9 cellular contexts compared by ENCODE assay signal in the genomic region with DNA sequence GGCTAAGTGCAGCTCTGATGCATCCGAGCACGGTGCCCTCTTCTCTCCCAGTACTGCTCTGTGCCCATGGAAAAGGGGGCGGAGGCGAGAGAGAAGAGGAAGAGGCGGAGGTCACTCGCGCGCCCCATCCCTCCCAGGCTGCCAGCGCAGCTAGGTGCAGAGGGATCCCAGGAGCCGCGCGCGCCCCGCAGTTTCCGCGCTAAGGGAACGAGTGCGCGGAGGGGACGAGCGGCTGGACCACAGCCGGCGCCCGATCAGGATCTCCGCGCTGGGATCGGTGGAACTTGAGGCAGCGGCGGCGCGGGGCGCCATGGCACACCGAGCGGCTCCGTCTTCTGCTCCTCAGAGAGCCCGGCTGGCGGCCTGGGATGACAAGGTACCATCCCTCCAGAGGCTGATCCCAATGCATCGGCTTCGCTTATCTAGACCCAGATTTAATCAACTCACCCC. TPM values are rescaled to one million over a fixed set of nuclear protein-coding genes. Genes with fewer than 3 reads are reported as not detected.
DNase-seq lines count a peak whose midpoint lies in the region; ATAC-seq and TF ChIP-seq lines count a peak whose summit lies in the region.
"Had no signal": no experiment of that assay in that cellular context is flagged by ENCODE, and none has a peak within 500 bp of the region (broad histone marks: within the 10 kb centered on the region; RNA-seq: fewer than 3 reads in every experiment).

TSS of gene PTGFR (plus strand) at position 114 of the 450 bp plus-strand sequence. CDS start 1,770 bp downstream, outside the sequence.

- no peak within 1 kb of the TSS for H3K4me3 Mint-ChIP-seq in immature natural killer cell

- H3K9me3 Mint-ChIP-seq in immature natural killer cell, result peaks cover 5 to 20% (median 10%) of the 10 kb centered on the region in 6 donors

- no peaks in the 10 kb centered on the region for H3K4me1 Mint-ChIP-seq in immature natural killer cell

- no peaks in the 10 kb centered on the region for H3K4me1 ChIP-seq in endocrine pancreas (ENCODE audit: control insufficient read depth, insufficient read depth, low read length)
- H3K4me1 ChIP-seq in mucosa of rectum (ENCODE audit: control insufficient read depth in 2 of 2, insufficient read depth in 2 of 2, low read length in 2 of 2), result no peaks in the 10 kb centered on the region
- no peaks in the 10 kb centered on the region for H3K4me1 ChIP-seq in HAP-1

- no peak for ATAC-seq in HG02852 (IDR thresholded peaks at IDR 0.05; ENCODE audit: unreplicated experiment)

- DNase-seq in AG04449 (ENCODE audit: low read depth, low spot score) (no peak), MG63 (peak; percentile 85), immature natural killer cell (no peak), DMS114 treated with DMSO at 0.1 percent for 48 hours (lab: John Stamatoyannopoulos, UW; ENCODE audit: unreplicated experiment) (no peak), HAP-1 (ENCODE audit: low spot score in 2 of 2) (no peak)

- peaks cover 7% of the 10 kb centered on the region; the same call in 1 of the 2 replicates for H3K9me3 ChIP-seq in MG63
- no peaks in the 10 kb centered on the region for H3K9me3 ChIP-seq in endocrine pancreas (ENCODE audit: control insufficient read depth, low read length)
- H3K9me3 ChIP-seq in mucosa of rectum (ENCODE audit: control insufficient read depth in 2 of 2, low read length in 2 of 2), result no peaks in the 10 kb centered on the region
- no peaks in the 10 kb centered on the region for H3K9me3 ChIP-seq in HAP-1

- no peak for TF ChIP-seq CTCF in AG04449 (IDR thresholded peaks at IDR 0.05; ENCODE audit: insufficient read depth, low read length, missing control alignments)

- CTCF ChIA-PET in AG04449 (lab: Yijun Ruan, JAX), result interaction anchor here (1.4 to 3.2 kb wide), 3 partner anchors 117 to 345 kb away, joined by 3 to 15 read pairs (median 7); no protein-coding TSS in a partner anchor

- H3K27ac ChIP-seq in mucosa of rectum (ENCODE audit: low read depth in 2 of 2, low read length in 2 of 2), result peak within 1 kb of the TSS; percentile 43 to 48

- H3K36me3 ChIP-seq in MG63 (peaks cover 24% of the 10 kb centered on the region), endocrine pancreas (ENCODE audit: control insufficient read depth, insufficient read depth, low read length) (no peaks in the 10 kb centered on the region), mucosa of rectum (ENCODE audit: control insufficient read depth in 2 of 2, insufficient read depth in 2 of 2, low read length in 2 of 2) (no peaks in the 10 kb centered on the region), HAP-1 (replicated peaks) (no peaks in the 10 kb centered on the region)

- no peaks in the 10 kb centered on the region for H3K27me3 ChIP-seq in MG63
- H3K27me3 ChIP-seq in endocrine pancreas (ENCODE audit: control insufficient read depth, insufficient read depth, low read length), result no peaks in the 10 kb centered on the region
- peaks cover 0 to 2% of the 10 kb centered on the region in 2 donors for H3K27me3 ChIP-seq in mucosa of rectum (ENCODE audit: control insufficient read depth in 2 of 2, insufficient read depth in 2 of 2, low read length in 2 of 2)
- H3K27me3 ChIP-seq in HAP-1 (ENCODE audit: low read depth), result peaks cover 8% of the 10 kb centered on the region

- H3K9ac ChIP-seq in endocrine pancreas (ENCODE audit: control insufficient read depth, insufficient read depth, low read length) (no peak within 1 kb of the TSS), mucosa of rectum (ENCODE audit: low read depth in 1 of 2, low read length in 2 of 2) (peak within 1 kb of the TSS in 1 of 2 donors; percentile 30)

- no peak within 1 kb of the TSS for H3K27ac Mint-ChIP-seq in immature natural killer cell

- in situ Hi-C loops in HAP-1 (cut with MboI; ENCODE audit: low sequenced_read_pairs), result no loop called here

- POLR2A ChIA-PET in AG04449 (lab: Yijun Ruan, JAX), result interaction anchor here (0.7 to 1.3 kb wide), 2 partner anchors 10 to 158 kb away, joined by 3 to 4 read pairs; no protein-coding TSS in a partner anchor

- H3K4me3 ChIP-seq in AG04449 (ENCODE audit: low read depth, low read length) (peak within 1 kb of the TSS; percentile 78), MG63 (peak within 1 kb of the TSS; percentile 65), endocrine pancreas (ENCODE audit: control insufficient read depth, insufficient read depth, low read length) (peak within 1 kb of the TSS; percentile 66), mucosa of rectum (ENCODE audit: low read length in 2 of 2) (peak within 1 kb of the TSS; percentile 54 to 69), HAP-1 (no peak within 1 kb of the TSS)

- H3K27me3 Mint-ChIP-seq in immature natural killer cell (ENCODE audit: low read depth in 3 of 3), result peaks cover 0 to 3% (median 2%) of the 10 kb centered on the region in 3 donors

- no peaks in the 10 kb centered on the region for H3K36me3 Mint-ChIP-seq in immature natural killer cell

RNA-seq across cellular contexts. Expression of gene PTGFR, which starts in this region (rescaled TPM):
- total RNA-seq in MG63 (2014; rRNA removed; shearing (Covaris generic); ENCODE audit: low replicate concordance), result 11.1 and 22.3 TPM in 2 replicates
- polyA plus RNA-seq in immature natural killer cell, result not detected
- total RNA-seq: T-helper 2 cell treated with Interferon-gamma antibody and Interleukin-4, amounts not matched to agents 100 ng/mL and 5 ng/mL, for 36 hours had no signal
